26 cellular contexts compared by ENCODE assay signal in the genomic region with DNA sequence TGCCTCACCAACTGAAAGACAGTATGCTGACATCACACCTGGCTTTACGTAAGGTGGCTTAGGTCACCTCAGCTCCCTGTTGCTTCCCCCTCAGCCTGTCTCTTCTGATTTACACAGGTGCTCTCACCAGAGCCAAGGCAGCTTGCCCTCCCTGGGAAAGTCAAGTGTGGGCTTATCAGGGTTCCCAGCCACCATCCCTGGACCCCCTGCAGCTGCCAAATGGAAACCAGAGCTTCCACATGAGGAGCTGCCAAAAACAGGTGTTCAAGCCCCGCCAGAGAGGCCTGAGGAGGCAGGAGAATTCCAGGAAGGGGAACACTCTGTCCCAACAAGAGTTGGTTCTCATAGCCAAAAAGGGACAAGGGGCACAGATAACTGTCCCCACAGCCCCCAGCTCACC.
"Had no signal": no experiment of that assay in that cellular context is flagged by ENCODE, and none has a peak within 500 bp of the region (broad histone marks: within the 10 kb centered on the region; RNA-seq: fewer than 3 reads in every experiment).

No MANE protein-coding gene starts in this region.

- H3K27ac ChIP-seq: ascending aorta, cardiac muscle cell, KMS-11, SJSA1 had no signal

- H3K36me3 Mint-ChIP-seq: activated naive CD4-positive, alpha-beta T cell treated with anti-CD3 and anti-CD28 coated beads, Interleukin-2, amount 10 ng/mL, durations not matched to agents 7 days and 5 days; activated naive CD8-positive, alpha-beta T cell had no signal

- H3K4me3 Mint-ChIP-seq: activated CD4-positive, alpha-beta T cell treated with anti-CD3 and anti-CD28 coated beads, Interleukin-2, amount 10 ng/mL, durations not matched to agents 24 days and 14 days; activated CD8-positive, alpha-beta T cell treated with anti-CD3 and anti-CD28 coated beads, Interleukin-2, amount 10 ng/mL, durations not matched to agents 7 days and 5 days; activated naive CD4-positive, alpha-beta T cell treated with anti-CD3 and anti-CD28 coated beads, Interleukin-2, amount 10 ng/mL, durations not matched to agents 7 days and 5 days; activated naive CD8-positive, alpha-beta T cell; activated T-cell treated with anti-CD3 and anti-CD28 coated beads, Interleukin-2, amount 50 U/mL, for 24 hours; central memory CD8-positive, alpha-beta T cell; T-helper 1 cell treated with Interleukin-12 subunit alpha and Interleukin-12 subunit beta and Interleukin-4 antibody, amounts not matched to agents 30 μg/mL and 1 μg/mL, for 36 hours; T-helper 2 cell treated with Interferon-gamma antibody and Interleukin-4, amounts not matched to agents 5 μg/mL and 100 μg/mL, for 36 hours had no signal

- H3K4me1 Mint-ChIP-seq: central memory CD8-positive, alpha-beta T cell had no signal

- H3K27me3 ChIP-seq: ascending aorta, SJSA1 had no signal

- H3K4me1 ChIP-seq: SJSA1 had no signal

- H3K9ac ChIP-seq: KMS-11, SK-N-SH had no signal

- H3K9me3 ChIP-seq: ascending aorta, SJSA1, SK-N-SH had no signal

- ATAC-seq: activated CD8-positive, alpha-beta T cell treated with anti-CD3 and anti-CD28 coated beads, Interleukin-2, amount 10 ng/mL, durations not matched to agents 7 days and 5 days; Panc1 had no signal

- DNase-seq: activated CD4-positive, alpha-beta T cell treated with anti-CD3 and anti-CD28 coated beads, Interleukin-2, amount 10 ng/mL, durations not matched to agents 24 days and 14 days; activated CD4-positive, alpha-beta T cell treated with anti-CD3 and anti-CD28 coated beads, Interleukin-2, amount 50 U/mL, for 48 hours; activated CD8-positive, alpha-beta T cell treated with anti-CD3 and anti-CD28 coated beads, Interleukin-2, amount 10 ng/mL, durations not matched to agents 7 days and 5 days; activated naive CD4-positive, alpha-beta T cell treated with anti-CD3 and anti-CD28 coated beads, Interleukin-2, amount 10 ng/mL, durations not matched to agents 7 days and 5 days; activated T-cell treated with anti-CD3 and anti-CD28 coated beads, Interleukin-2, amount 50 U/mL, for 24 hours; amygdala; MM.1S; MV-4-11; NCI-H1092; NCI-H1436 treated with DMSO at 0.1 percent for 48 hours; NCI-H187 treated with DMSO at 0.1 percent for 48 hours; NCI-H2081; NCI-H345; NCI-H524 treated with DMSO at 0.1 percent for 48 hours; NCI-H774; SHP77 treated with DMSO at 0.1 percent for 48 hours; SK-N-SH had no signal

- H3K9me3 Mint-ChIP-seq: activated CD4-positive, alpha-beta T cell treated with anti-CD3 and anti-CD28 coated beads, Interleukin-2, amount 10 ng/mL, durations not matched to agents 24 days and 14 days; activated naive CD4-positive, alpha-beta T cell treated with anti-CD3 and anti-CD28 coated beads, Interleukin-2, amount 10 ng/mL, durations not matched to agents 7 days and 5 days; activated T-cell treated with anti-CD3 and anti-CD28 coated beads, Interleukin-2, amount 50 U/mL, for 24 hours; central memory CD8-positive, alpha-beta T cell; T-helper 1 cell treated with Interleukin-12 subunit alpha and Interleukin-12 subunit beta and Interleukin-4 antibody, amounts not matched to agents 30 μg/mL and 1 μg/mL, for 36 hours; T-helper 2 cell treated with Interferon-gamma antibody and Interleukin-4, amounts not matched to agents 5 μg/mL and 100 μg/mL, for 36 hours had no signal

- H3K4me3 ChIP-seq: ascending aorta, cardiac muscle cell, SJSA1 had no signal

- H3K36me3 ChIP-seq: ascending aorta, cardiac muscle cell, SJSA1 had no signal

- H3K4me2 ChIP-seq: KMS-11, SK-N-SH had no signal

- H3K27me3 Mint-ChIP-seq: activated naive CD8-positive, alpha-beta T cell had no signal

- H3K27ac Mint-ChIP-seq: activated CD4-positive, alpha-beta T cell treated with anti-CD3 and anti-CD28 coated beads, Interleukin-2, amount 10 ng/mL, durations not matched to agents 24 days and 14 days; activated naive CD4-positive, alpha-beta T cell treated with anti-CD3 and anti-CD28 coated beads, Interleukin-2, amount 10 ng/mL, durations not matched to agents 7 days and 5 days; activated naive CD8-positive, alpha-beta T cell; activated T-cell treated with anti-CD3 and anti-CD28 coated beads, Interleukin-2, amount 50 U/mL, for 24 hours; T-helper 1 cell treated with Interleukin-12 subunit alpha and Interleukin-12 subunit beta and Interleukin-4 antibody, amounts not matched to agents 30 μg/mL and 1 μg/mL, for 36 hours; T-helper 2 cell treated with Interferon-gamma antibody and Interleukin-4, amounts not matched to agents 5 μg/mL and 100 μg/mL, for 36 hours had no signal
